ENCODE assay signal across 8 cellular contexts in genomic region chr5:178153530-178154340, GRCh38. TPM values are rescaled to one million over a fixed set of nuclear protein-coding genes. Genes with fewer than 3 reads are reported as not detected.
DNase-seq lines count a peak whose midpoint lies in the region; ATAC-seq, FAIRE-seq and TF ChIP-seq lines count a peak whose summit lies in the region.

TSS of gene NHP2 (minus strand) at chr5:178153885. CDS start at chr5:178153817, 68 bp downstream.

- H3K9me3 ChIP-seq in right atrium auricular region (no peaks in the 10 kb centered on the region), psoas muscle (no peaks in the 10 kb centered on the region)

- H3K27me3 ChIP-seq in right atrium auricular region = no peaks in the 10 kb centered on the region
- no peaks in the 10 kb centered on the region for H3K27me3 ChIP-seq in psoas muscle (ENCODE audit: insufficient read depth in 3 of 3, low read length in 2 of 3)

- H3K4me1 ChIP-seq in right atrium auricular region (peaks cover 0 to 28% of the 10 kb centered on the region in 2 donors), psoas muscle (peaks cover 17% of the 10 kb centered on the region)

- TF ChIP-seq CTCF in right atrium auricular region (IDR thresholded peaks at IDR 0.05) = no peak
- no peak for TF ChIP-seq CTCF in psoas muscle (IDR thresholded peaks at IDR 0.05)

- peak within 1 kb of the TSS; percentile 73 to 77 for H3K4me3 ChIP-seq in right atrium auricular region
- H3K4me3 ChIP-seq in psoas muscle = peak within 1 kb of the TSS; percentile 96

- H3K27ac ChIP-seq in right atrium auricular region (peak within 1 kb of the TSS; percentile 46 to 71), psoas muscle (peak within 1 kb of the TSS; percentile 88)

- peak; percentile 87 for FAIRE-seq in urothelium cell line (lab: Jason Lieb, UNC)

- 2 to 4% (median 3%) methylated on average over 65 to 68 of the region's 68 CpGs for WGBS in psoas muscle, 3 donors

- peaks cover 26% of the 10 kb centered on the region for H3K36me3 ChIP-seq in right atrium auricular region
- peaks cover 4 to 26% of the 10 kb centered on the region in 2 donors for H3K36me3 ChIP-seq in psoas muscle (ENCODE audit: insufficient read depth in 1 of 2, low read depth in 1 of 2)

- intact Hi-C loops in psoas muscle (cut with DNase I) = loop anchor here in 1 of 2 donors (1.0 kb wide), 1 partner anchor 27 kb away; no protein-coding TSS in a partner anchor

- peak; percentile 94 to 96 for DNase-seq in NCI-H187 (lab: John Stamatoyannopoulos, UW)
- peak; percentile 93 to 97 (median 96) for DNase-seq in T-helper 2 cell
- peak; percentile 73 to 100 (median 98) for DNase-seq in anterior cingulate cortex (lab: John Stamatoyannopoulos, UW)
- peak; percentile 99 for DNase-seq in right atrium auricular region (ENCODE audit: low spot score)
- peak; percentile 97 to 99 for DNase-seq in psoas muscle
- DNase-seq in urothelium cell line (ENCODE audit: low spot score) = peak; percentile 97

- ATAC-seq in GM18498 (IDR thresholded peaks at IDR 0.05; ENCODE audit: unreplicated experiment) (peak; percentile 98), HG02938 (IDR thresholded peaks at IDR 0.05; ENCODE audit: unreplicated experiment) (peak; percentile 98), psoas muscle (peak; percentile 98 to 99 (median 99))

RNA-seq across cellular contexts. Expression of gene NHP2, which starts in this region (rescaled TPM):
- total RNA-seq in right atrium auricular region (100 to 1,000 TPM; 125 to 151 TPM), psoas muscle (100 to 1,000 TPM in 2 of 4 donors, 10 to 100 TPM in 2; 86.9 to 131 (median 96.0) TPM)
- polyA plus RNA-seq in psoas muscle = 100 to 1,000 TPM; 132 to 301 (median 147) TPM

Comparison
In these comparisons a context has a peak if more than half of its experiments do, and no peak if none do; other contexts are left out.
1. Peak in every context shown above with its lines: DNase-seq, ATAC-seq, H3K4me3 ChIP-seq and H3K27ac ChIP-seq.